ENCODE assay signal across 11 cellular contexts in the genomic region with DNA sequence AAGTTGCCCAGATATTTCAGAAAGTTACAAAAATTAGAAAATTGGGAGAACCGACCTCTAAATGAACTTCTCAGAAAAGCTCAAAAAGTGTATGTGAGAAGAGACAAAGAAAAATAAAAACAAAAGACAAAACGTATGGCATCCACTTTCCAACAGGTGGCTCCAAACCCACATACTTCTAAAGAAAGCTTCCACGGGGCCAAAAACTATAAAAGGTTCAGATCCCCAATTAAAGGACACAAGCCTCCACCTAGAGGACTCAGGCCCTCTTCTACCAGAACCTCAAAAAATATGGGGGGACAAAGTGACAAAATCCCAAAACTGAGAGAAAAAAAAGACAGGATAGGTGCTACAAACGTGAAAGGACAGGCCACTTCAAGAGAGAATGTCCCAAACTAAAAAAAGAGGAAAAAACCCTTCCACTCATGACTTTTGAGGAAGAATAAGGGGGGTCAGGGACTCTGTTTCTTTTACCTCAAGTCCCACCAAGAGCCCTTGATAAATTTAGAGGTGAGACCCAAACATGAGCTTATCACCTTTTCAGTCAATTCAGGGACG. TPM values are rescaled to one million over a fixed set of nuclear protein-coding genes. Genes with fewer than 3 reads are reported as not detected.
DNase-seq lines count a peak whose midpoint lies in the region; ATAC-seq, FAIRE-seq and TF ChIP-seq lines count a peak whose summit lies in the region.
"Had no signal": no experiment of that assay in that cellular context is flagged by ENCODE, and none has a peak within 500 bp of the region (broad histone marks: within the 10 kb centered on the region; RNA-seq: fewer than 3 reads in every experiment).

No MANE protein-coding gene starts in this region.

- DNase-seq in COR-L47 (lab: John Stamatoyannopoulos, UW) (peak; percentile 42), HEK293T (ENCODE audit: extremely low spot score) (peak; percentile 27), RWPE1 (ENCODE audit: low spot score) (peak; percentile 37), keratinocyte (ENCODE audit: low read depth, low spot score) (no peak), glomerular visceral epithelial cell (ENCODE audit: extremely low spot score) (no peak), pancreas (no peak)
- no peak for DNase-seq in stimulated activated CD4-positive, alpha-beta T cell treated with anti-CD3 and anti-CD28 coated beads, Interleukin-2, amount 100 ng/mL, for 48 hours
- DNase-seq: SHP77, sigmoid colon had no signal

- no peak overlapping the region for H3K4me2 ChIP-seq in keratinocyte (ENCODE audit: control insufficient read depth, extremely low read depth, insufficient read depth, low read depth, low read length)

- no peaks in the 10 kb centered on the region for H3K27me3 ChIP-seq in keratinocyte (ENCODE audit: control insufficient read depth, extremely low read depth, insufficient read depth, low read length)
- H3K27me3 ChIP-seq in pancreas = no peaks in the 10 kb centered on the region
- H3K27me3 ChIP-seq: sigmoid colon had no signal

- no peaks in the 10 kb centered on the region for H3K36me3 ChIP-seq in keratinocyte (ENCODE audit: control insufficient read depth in 2 of 2, extremely low read depth in 1 of 2, insufficient read depth in 2 of 2, low read length in 2 of 2)
- H3K36me3 ChIP-seq in pancreas = no peaks in the 10 kb centered on the region
- H3K36me3 ChIP-seq: sigmoid colon had no signal

- no peaks in the 10 kb centered on the region for H3K9me1 ChIP-seq in keratinocyte (ENCODE audit: control insufficient read depth, extremely low read depth, insufficient read depth, low read length)

- POLR2A ChIA-PET in HEK293T (lab: Yijun Ruan, JAX) (no interaction called here), RWPE1 (lab: Yijun Ruan, JAX; ENCODE audit: low non-redundant PET) (no interaction called here)

- H3K4me1 ChIP-seq in keratinocyte (ENCODE audit: control insufficient read depth, extremely low read depth, insufficient read depth, low read length) = no peaks in the 10 kb centered on the region
- H3K4me1 ChIP-seq in pancreas = no peaks in the 10 kb centered on the region
- H3K4me1 ChIP-seq: sigmoid colon had no signal

- H2AFZ ChIP-seq in keratinocyte (ENCODE audit: control insufficient read depth, low read length) = no peak overlapping the region

- H3K9me3 ChIP-seq in keratinocyte (ENCODE audit: control insufficient read depth, low read depth, low read length) = no peaks in the 10 kb centered on the region
- H3K9me3 ChIP-seq in pancreas = no peaks in the 10 kb centered on the region

- CTCF ChIA-PET in HEK293T (lab: Yijun Ruan, JAX) = interaction anchor here (0.6 to 1.5 kb wide), 2 partner anchors 46 to 322 kb away, joined by 3 to 6 read pairs; no protein-coding TSS in a partner anchor
- CTCF ChIA-PET in RWPE1 (lab: Yijun Ruan, JAX) = interaction anchor here (0.5 to 1.3 kb wide), 12 partner anchors 10 to 326 kb away, joined by 3 to 19 read pairs (median 4); no protein-coding TSS in a partner anchor

- H3K9ac ChIP-seq in keratinocyte (ENCODE audit: control insufficient read depth, extremely low read depth, insufficient read depth, low read length) = no peak overlapping the region

- peak; percentile 45 for TF ChIP-seq CTCF in RWPE1 (conservative IDR thresholded peaks at IDR 0.05; ENCODE audit: low read depth)
- peak in 2 of 3 experiments; percentile 39 to 63 for TF ChIP-seq CTCF in keratinocyte (optimal IDR thresholded peaks at IDR 0.05 in 1 of 3, IDR thresholded peaks at IDR 0.05 in 1 of 3, conservative IDR thresholded peaks at IDR 0.05 in 1 of 3; ENCODE audit: extremely low read depth in 1 of 3, insufficient read depth in 2 of 3, low read length in 3 of 3)
- TF ChIP-seq CTCF in pancreas (IDR thresholded peaks at IDR 0.05) = peak in 1 of 4 donors; percentile 18

- H4K20me1 ChIP-seq in keratinocyte (ENCODE audit: control insufficient read depth, extremely low read depth, insufficient read depth, low read length) = no peaks in the 10 kb centered on the region

- ATAC-seq in GM21786 (IDR thresholded peaks at IDR 0.05; ENCODE audit: unreplicated experiment) = no peak
- ATAC-seq in pancreas = no peak

- no peaks in the 10 kb centered on the region for H3K79me2 ChIP-seq in keratinocyte (ENCODE audit: control insufficient read depth, insufficient read depth, low read length)

- dilution Hi-C loops in keratinocyte (cut with MboI; ENCODE audit: extremely low pct_ligation_motif_present, low sequenced_read_pairs) = no loop called here

- no peak overlapping the region for H3K4me3 ChIP-seq in keratinocyte (ENCODE audit: control insufficient read depth in 2 of 3, extremely low read depth in 1 of 3, insufficient read depth in 2 of 3, low read depth in 1 of 3, low read length in 3 of 3)
- H3K4me3 ChIP-seq in pancreas = no peak overlapping the region
- H3K4me3 ChIP-seq: sigmoid colon had no signal

- H3K27ac ChIP-seq in RWPE1 (no peak overlapping the region), keratinocyte (ENCODE audit: control insufficient read depth, insufficient read depth, low read length) (no peak overlapping the region), pancreas (no peak overlapping the region)
- H3K27ac ChIP-seq: sigmoid colon had no signal

- intact Hi-C loops in pancreas (cut with DNase I) = no loop called here

- no peak for FAIRE-seq in keratinocyte (lab: Jason Lieb, UNC)
- no peak for FAIRE-seq in pancreas (lab: Jason Lieb, UNC)

- 44 to 52% methylated on average over 5 of the region's 5 CpGs for WGBS in pancreas, 2 donors

TF ChIP-seq in HEK293T, 16 proteins besides CTCF, POLR2A, EP300 and RAD21 (continues in another document):
- no peak for TF ChIP-seq SUZ12 (IDR thresholded peaks at IDR 0.05)
- no peak for TF ChIP-seq SP1 (IDR thresholded peaks at IDR 0.05)
- TF ChIP-seq NFRKB (IDR thresholded peaks at IDR 0.05) = no peak
- no peak for TF ChIP-seq TARDBP (IDR thresholded peaks at IDR 0.05)
- TF ChIP-seq ELF4 (IDR thresholded peaks at IDR 0.05) = no peak
- no peak for TF ChIP-seq BHLHE40 (IDR thresholded peaks at IDR 0.05; ENCODE audit: borderline replicate concordance)
- TF ChIP-seq ARNT (IDR thresholded peaks at IDR 0.05) = no peak
- no peak for TF ChIP-seq CTBP1 (IDR thresholded peaks at IDR 0.05; ENCODE audit: borderline replicate concordance)
- TF ChIP-seq L3MBTL2 (conservative IDR thresholded peaks at IDR 0.05) = no peak
- no peak for TF ChIP-seq HDGF (IDR thresholded peaks at IDR 0.05; ENCODE audit: borderline replicate concordance)
- TF ChIP-seq LEF1 (IDR thresholded peaks at IDR 0.05; ENCODE audit: borderline replicate concordance) = no peak
- no peak for TF ChIP-seq FOXM1 (IDR thresholded peaks at IDR 0.05; ENCODE audit: borderline replicate concordance)
- TF ChIP-seq ZNF384 (IDR thresholded peaks at IDR 0.05) = no peak
- no peak for TF ChIP-seq FOXK2 (IDR thresholded peaks at IDR 0.05)
- no peak for TF ChIP-seq FOXA1 (IDR thresholded peaks at IDR 0.05)

RNA-seq across cellular contexts. Expression of a gene that starts 8.8 kb away (rescaled TPM):
- 0.14 TPM in 1 of 3 replicates, not detected in the others for polyA plus RNA-seq in keratinocyte
- polyA plus RNA-seq in keratinocyte (2011; ENCODE audit: low read depth) = 1.7 TPM
- polyA plus RNA-seq in keratinocyte (2011; cell fraction: cytosol; rRNA removed) = not detected in 2 replicates
- not detected in 2 replicates for polyA plus RNA-seq in keratinocyte (2011; cell fraction: nucleus; rRNA removed)
- 0.56 TPM in 1 of 2 replicates, not detected in the other for polyA plus RNA-seq in keratinocyte (2012; ENCODE audit: low replicate concordance)
- not detected in 3 replicates for polyA minus RNA-seq in keratinocyte
- not detected for polyA minus RNA-seq in keratinocyte (2011; cell fraction: cytosol; rRNA and poly(A)+ RNA removed)
- not detected in 2 replicates for polyA minus RNA-seq in keratinocyte (2011; cell fraction: nucleus; rRNA and poly(A)+ RNA removed)
- 1 to 10 TPM; 1.4 to 5.3 (median 2.4) TPM for total RNA-seq in pancreas
- polyA plus RNA-seq in pancreas = 100 to 1,000 TPM in 1 of 2 donors, 10 to 100 TPM in 1; 13.8 to 101 TPM
- total RNA-seq: dermis microvascular lymphatic vessel endothelial cell, sigmoid colon had no signal

RNA-seq across cellular contexts. Expression of a gene that starts 24.8 kb away (rescaled TPM):
- polyA plus RNA-seq in keratinocyte (not detected in 3 replicates), pancreas (1 to 10 TPM in 1 of 2 donors, not detected in 1; 3.9 TPM)
- not detected for polyA plus RNA-seq in keratinocyte (2011; ENCODE audit: low read depth)
- not detected in 2 replicates for polyA plus RNA-seq in keratinocyte (2011; cell fraction: cytosol; rRNA removed)
- not detected in 2 replicates for polyA plus RNA-seq in keratinocyte (2011; cell fraction: nucleus; rRNA removed)
- polyA plus RNA-seq in keratinocyte (2012; ENCODE audit: low replicate concordance) = not detected in 2 replicates
- polyA minus RNA-seq in keratinocyte = not detected in 3 replicates
- polyA minus RNA-seq in keratinocyte (2011; cell fraction: cytosol; rRNA and poly(A)+ RNA removed) = not detected
- polyA minus RNA-seq in keratinocyte (2011; cell fraction: nucleus; rRNA and poly(A)+ RNA removed) = not detected in 2 replicates
- total RNA-seq in pancreas = 1 to 10 TPM in 1 of 6 donors, under 1 TPM in 4, not detected in 1; 0.47 to 1.1 (median 0.65) TPM
- total RNA-seq: dermis microvascular lymphatic vessel endothelial cell, sigmoid colon had no signal
- polyA plus RNA-seq: sigmoid colon had no signal

RNA-seq across cellular contexts. Expression of a gene that starts 27.3 kb away (rescaled TPM):
- not detected in 3 replicates for polyA plus RNA-seq in keratinocyte
- polyA plus RNA-seq in keratinocyte (2011; ENCODE audit: low read depth) = not detected
- polyA plus RNA-seq in keratinocyte (2011; cell fraction: cytosol; rRNA removed) = not detected in 2 replicates
- polyA plus RNA-seq in keratinocyte (2011; cell fraction: nucleus; rRNA removed) = not detected in 2 replicates
- polyA plus RNA-seq in keratinocyte (2012; ENCODE audit: low replicate concordance) = not detected in 2 replicates
- not detected in 3 replicates for polyA minus RNA-seq in keratinocyte
- not detected for polyA minus RNA-seq in keratinocyte (2011; cell fraction: cytosol; rRNA and poly(A)+ RNA removed)
- polyA minus RNA-seq in keratinocyte (2011; cell fraction: nucleus; rRNA and poly(A)+ RNA removed) = not detected in 2 replicates
- total RNA-seq in pancreas = not detected
- polyA plus RNA-seq in pancreas = not detected
- total RNA-seq: dermis microvascular lymphatic vessel endothelial cell, sigmoid colon had no signal
- polyA plus RNA-seq: sigmoid colon had no signal

RNA-seq across cellular contexts. Expression of a gene that starts 52.7 kb away (rescaled TPM):
- polyA plus RNA-seq in keratinocyte (not detected in 3 replicates), pancreas (not detected)
- not detected for polyA plus RNA-seq in keratinocyte (2011; ENCODE audit: low read depth)
- not detected in 2 replicates for polyA plus RNA-seq in keratinocyte (2011; cell fraction: cytosol; rRNA removed)
- polyA plus RNA-seq in keratinocyte (2011; cell fraction: nucleus; rRNA removed) = not detected in 2 replicates
- polyA plus RNA-seq in keratinocyte (2012; ENCODE audit: low replicate concordance) = not detected in 2 replicates
- polyA minus RNA-seq in keratinocyte = not detected in 3 replicates
- not detected for polyA minus RNA-seq in keratinocyte (2011; cell fraction: cytosol; rRNA and poly(A)+ RNA removed)
- not detected in 2 replicates for polyA minus RNA-seq in keratinocyte (2011; cell fraction: nucleus; rRNA and poly(A)+ RNA removed)
- not detected for total RNA-seq in pancreas
- total RNA-seq: dermis microvascular lymphatic vessel endothelial cell, sigmoid colon had no signal
- polyA plus RNA-seq: sigmoid colon had no signal

Comparison
In these comparisons a context has a peak if more than half of its experiments do, and no peak if none do; other contexts are left out.
1. DNase-seq: peak in COR-L47 (single experiment), HEK293T (single experiment) and RWPE1 (single experiment); none in keratinocyte (single experiment), glomerular visceral epithelial cell (single experiment), pancreas (0 of 6) and stimulated activated CD4-positive, alpha-beta T cell treated with anti-CD3 and anti-CD28 coated beads, Interleukin-2, amount 100 ng/mL, for 48 hours (0 of 2).
2. RNA of a gene that starts 8.8 kb away (polyA plus RNA-seq): 13.8 to 101 TPM in pancreas; 0.14 to 1.7 TPM in keratinocyte; every median in the first group is over 4 times any median in the second.